In genomic region chr10:47207894-47208469, GRCh38 we compare ENCODE assay signal across 1 cellular context.
TF ChIP-seq lines count a peak whose summit lies in the region.

No MANE protein-coding gene starts in this region.

TF ChIP-seq in Ishikawa, 13 proteins besides CTCF, POLR2A, EP300 and RAD21 (continued from another document):
- no peak for TF ChIP-seq REST (IDR thresholded peaks at IDR 0.05; ENCODE audit: low read depth)
- TF ChIP-seq ZBTB7A (IDR thresholded peaks at IDR 0.05; ENCODE audit: low read depth) = no peak
- no peak for TF ChIP-seq USF1 (IDR thresholded peaks at IDR 0.05)
- no peak for TF ChIP-seq FOXM1 (IDR thresholded peaks at IDR 0.05; ENCODE audit: borderline replicate concordance, low read depth)
- no peak for TF ChIP-seq MAX (IDR thresholded peaks at IDR 0.05)
- no peak for TF ChIP-seq EGR1 (IDR thresholded peaks at IDR 0.05)
